10 cellular contexts compared by ENCODE assay signal in genomic region chr2:12504443-12504842, GRCh38.
DNase-seq lines count a peak whose midpoint lies in the region; ATAC-seq and TF ChIP-seq lines count a peak whose summit lies in the region.
"Had no signal": no experiment of that assay in that cellular context is flagged by ENCODE, and none has a peak within 500 bp of the region (broad histone marks: within the 10 kb centered on the region; RNA-seq: fewer than 3 reads in every experiment).

No MANE protein-coding gene starts in this region.

- no peak overlapping the region for H3K4me3 ChIP-seq in PC-9

- H3K9me2 ChIP-seq in PC-9 (ENCODE audit: insufficient read depth): no peaks in the 10 kb centered on the region

- H3F3A ChIP-seq in PC-9 (ENCODE audit: insufficient read depth, low read depth): peaks cover 29% of the 10 kb centered on the region

- H3K4me1 ChIP-seq in PC-9 (replicated peaks; ENCODE audit: insufficient read depth): peaks cover 38% of the 10 kb centered on the region

- H3K36me3 ChIP-seq in PC-9 (ENCODE audit: low read depth): no peaks in the 10 kb centered on the region

- no peaks in the 10 kb centered on the region for H4K20me1 ChIP-seq in PC-9 (ENCODE audit: insufficient read depth)

- no peak for TF ChIP-seq CTCF in PC-9 (conservative IDR thresholded peaks at IDR 0.05)

- no peak overlapping the region for H3K27ac ChIP-seq in PC-9

- no peaks in the 10 kb centered on the region for H3K79me2 ChIP-seq in PC-9 (ENCODE audit: low read depth)

- DNase-seq in PC-9 (no peak), myocyte (ENCODE audit: low read depth) (peak; percentile 91), NCI-H2227 (lab: John Stamatoyannopoulos, UW; ENCODE audit: unreplicated experiment) (no peak), NCI-H1417 (lab: John Stamatoyannopoulos, UW) (no peak), HK-2 (ENCODE audit: unreplicated experiment) (no peak), NCI-H526 (lab: John Stamatoyannopoulos, UW) (no peak)
- DNase-seq: effector CD4-positive, alpha-beta T cell; SIG-M5 had no signal

- intact Hi-C loops in PC-9 (cut with micrococcal nuclease; ENCODE audit: unreplicated experiment): no loop called here

- no peaks in the 10 kb centered on the region for H3K27me3 ChIP-seq in PC-9 (ENCODE audit: insufficient read depth, low read depth)

- H2AFZ ChIP-seq in PC-9: no peak overlapping the region

- CTCF ChIA-PET in PC-9 (lab: Charles Lee): no interaction called here

- H3K4me2 ChIP-seq in PC-9: peak overlapping the region; percentile 14; the same call in 1 of the 2 replicates

- no TSS peak for BruUV-seq in PC-9 (replicated peaks; lab: Mats Ljungman, UMichigan)

- POLR2A ChIA-PET in PC-9 (lab: Charles Lee; ENCODE audit: unreplicated experiment): no interaction called here

- peak; percentile 54 for ATAC-seq in GM18502 (IDR thresholded peaks at IDR 0.05; ENCODE audit: poor library complexity, unreplicated experiment)
- peak; percentile 29 for ATAC-seq in GM21825 (IDR thresholded peaks at IDR 0.05; ENCODE audit: unreplicated experiment)

- H3K9me3 ChIP-seq in PC-9 (ENCODE audit: insufficient read depth, low read depth): 0 out of 2 replicates have a peak, but pooled peaks cover 6% of the 10 kb centered on the region
